ENCODE assay signal across 8 cellular contexts in the genomic region with DNA sequence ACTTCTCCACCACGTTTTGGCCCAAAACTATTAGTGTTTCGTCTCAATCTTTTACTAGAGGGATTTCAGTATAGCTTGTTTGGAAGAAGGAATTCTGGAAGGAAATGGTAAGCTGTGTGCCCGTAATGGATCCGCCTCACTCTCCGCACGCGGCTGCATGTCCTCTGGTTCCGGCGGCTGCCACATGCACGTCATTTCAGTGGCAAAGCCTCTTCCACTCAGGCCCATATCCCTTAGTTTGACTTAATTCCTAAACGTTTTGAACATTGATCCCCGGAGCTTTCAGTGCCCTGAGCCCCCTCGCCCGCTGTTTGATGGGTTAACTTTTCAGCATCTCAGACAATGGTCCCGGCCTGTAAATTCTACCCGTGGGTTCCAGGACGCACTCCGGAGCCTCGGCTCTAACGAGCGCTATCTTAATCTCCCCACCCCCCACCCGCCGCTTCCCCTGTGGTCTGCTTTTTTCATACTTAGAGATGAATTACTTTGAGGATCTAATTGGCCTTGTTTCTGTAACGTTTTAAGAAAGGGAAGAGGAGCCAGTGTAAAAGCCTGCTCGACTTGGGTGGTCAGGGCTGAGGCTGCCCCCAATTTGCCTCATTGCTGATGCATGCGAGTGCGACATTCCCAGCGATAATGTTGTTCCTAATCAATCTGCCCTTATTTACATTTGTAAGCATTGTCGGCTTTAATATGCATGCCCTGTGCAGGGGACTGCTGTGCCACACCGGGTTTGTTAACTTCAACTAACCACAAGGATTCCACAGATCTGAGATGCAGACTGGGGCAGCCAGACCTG. TPM values are rescaled to one million over a fixed set of nuclear protein-coding genes. Genes with fewer than 3 reads are reported as not detected.
DNase-seq lines count a peak whose midpoint lies in the region; ATAC-seq, FAIRE-seq and TF ChIP-seq lines count a peak whose summit lies in the region.

No MANE protein-coding gene starts in this region.

- dilution Hi-C loops in endothelial cell of umbilical vein (cut with MboI; ENCODE audit: extremely low pct_ligation_motif_present, low sequenced_read_pairs), result no loop called here

- H3K4me3 ChIP-seq in Peyer's patch (peak overlapping the region; percentile 49 to 83 (median 70)), endothelial cell of umbilical vein (replicated peaks in 1 of 3; ENCODE audit: insufficient read depth in 1 of 3, low read depth in 1 of 3, low read length in 3 of 3) (peak overlapping the region in 2 of 3 experiments; percentile 72 to 98), osteoblast (ENCODE audit: insufficient read depth, low read length) (peak overlapping the region; percentile 95)

- intact Hi-C loops in endothelial cell of umbilical vein (cut with micrococcal nuclease), result loop anchor here (1.0 to 2.0 kb wide), 4 partner anchors 115 to 706 kb away; no protein-coding TSS in a partner anchor

- DNase-seq in DMS53 (lab: John Stamatoyannopoulos, UW) (peak; percentile 20), DMS53 treated with DMSO at 0.1 percent for 48 hours (lab: John Stamatoyannopoulos, UW; ENCODE audit: unreplicated experiment) (no peak), Peyer's patch (no peak), endothelial cell of umbilical vein (ENCODE audit: low read depth, low spot score) (no peak), osteoblast (ENCODE audit: insufficient read length, low spot score, missing footprints) (no peak), GOT3 (lab: John Stamatoyannopoulos, UW) (no peak), RPMI8226 (no peak)

- peak overlapping the region; percentile 76 for H2AFZ ChIP-seq in endothelial cell of umbilical vein (ENCODE audit: low read depth, low read length)
- peak overlapping the region; percentile 79 for H2AFZ ChIP-seq in osteoblast (ENCODE audit: low read length)

- TF ChIP-seq CTCF in Peyer's patch (IDR thresholded peaks at IDR 0.05), result no peak
- TF ChIP-seq CTCF in endothelial cell of umbilical vein (IDR thresholded peaks at IDR 0.05; ENCODE audit: extremely low read depth in 1 of 2, insufficient read depth in 1 of 2, low read depth in 1 of 2, low read length in 2 of 2), result no peak
- TF ChIP-seq CTCF in osteoblast (IDR thresholded peaks at IDR 0.05; ENCODE audit: extremely low read depth, low read depth, low read length), result no peak

- CTCF ChIA-PET in endothelial cell of umbilical vein (lab: Charles Lee), result interaction anchor here (0.9 to 1.1 kb wide), 3 partner anchors 59 to 247 kb away, joined by 3 read pairs; no protein-coding TSS in a partner anchor

- H3K9me3 ChIP-seq in Peyer's patch (peaks cover 0 to 17% (median 0%) of the 10 kb centered on the region in 4 donors), endothelial cell of umbilical vein (replicated peaks; ENCODE audit: control insufficient read depth, insufficient read depth, low read length) (no peaks in the 10 kb centered on the region), osteoblast (ENCODE audit: low read depth, low read length) (no peaks in the 10 kb centered on the region)

- no peaks in the 10 kb centered on the region for H3K9me1 ChIP-seq in endothelial cell of umbilical vein (replicated peaks; ENCODE audit: control insufficient read depth, extremely low read depth, insufficient read depth, low read length)

- no peaks in the 10 kb centered on the region for H3K27me3 ChIP-seq in Peyer's patch
- H3K27me3 ChIP-seq in endothelial cell of umbilical vein (ENCODE audit: control insufficient read depth in 2 of 2, insufficient read depth in 2 of 2, low read length in 2 of 2), result peaks cover 0 to 2% of the 10 kb centered on the region in 2 experiments
- peaks cover 8% of the 10 kb centered on the region for H3K27me3 ChIP-seq in osteoblast (ENCODE audit: insufficient read depth, low read length)

- POLR2A ChIA-PET in endothelial cell of umbilical vein (lab: Charles Lee), result no interaction called here

- H3K79me2 ChIP-seq in endothelial cell of umbilical vein (ENCODE audit: control insufficient read depth, insufficient read depth, low read length) (no peaks in the 10 kb centered on the region), osteoblast (ENCODE audit: insufficient read depth, low read length) (no peaks in the 10 kb centered on the region)

- TF ChIP-seq POLR2A in Peyer's patch (IDR thresholded peaks at IDR 0.05) (no peak), endothelial cell of umbilical vein (IDR thresholded peaks at IDR 0.05; ENCODE audit: low read depth, low read length) (no peak)

- H3K36me3 ChIP-seq in Peyer's patch (no peaks in the 10 kb centered on the region), endothelial cell of umbilical vein (ENCODE audit: control insufficient read depth in 2 of 2, extremely low read depth in 1 of 2, insufficient read depth in 2 of 2, low read length in 2 of 2) (no peaks in the 10 kb centered on the region), osteoblast (ENCODE audit: insufficient read depth, low read length) (no peaks in the 10 kb centered on the region)

- H3K27ac ChIP-seq in Peyer's patch, result peak overlapping the region; percentile 77 to 99 (median 86)
- H3K27ac ChIP-seq in endothelial cell of umbilical vein (ENCODE audit: insufficient read depth, low read depth, low read length), result peak overlapping the region; percentile 83
- peak overlapping the region; percentile 3 for H3K27ac ChIP-seq in osteoblast (ENCODE audit: low read depth, low read length)

- BruUV-seq in endothelial cell of umbilical vein (replicated peaks; lab: Mats Ljungman, UMichigan), result no TSS peak

- H3K4me1 ChIP-seq in Peyer's patch (peaks cover 0 to 31% (median 10%) of the 10 kb centered on the region in 4 donors), endothelial cell of umbilical vein (ENCODE audit: control insufficient read depth, extremely low read depth, insufficient read depth, low read length) (peaks cover 36% of the 10 kb centered on the region), osteoblast (ENCODE audit: insufficient read depth, low read length) (peaks cover 28% of the 10 kb centered on the region)

- H3K4me2 ChIP-seq in endothelial cell of umbilical vein (ENCODE audit: insufficient read depth, low read length) (peak overlapping the region; percentile 96), osteoblast (ENCODE audit: insufficient read depth, low read length) (peak overlapping the region; percentile 99)

- no peak for ATAC-seq in HG02885 (IDR thresholded peaks at IDR 0.05; ENCODE audit: poor library complexity, unreplicated experiment)

- no peaks in the 10 kb centered on the region for H4K20me1 ChIP-seq in endothelial cell of umbilical vein (replicated peaks; ENCODE audit: control insufficient read depth, extremely low read depth, insufficient read depth, low read length)
- H4K20me1 ChIP-seq in osteoblast (ENCODE audit: insufficient read depth, low read length), result no peaks in the 10 kb centered on the region

- FAIRE-seq in endothelial cell of umbilical vein (lab: Jason Lieb, UNC), result no peak

- H3K9ac ChIP-seq in endothelial cell of umbilical vein (replicated peaks; ENCODE audit: extremely low read depth, insufficient read depth, low read length), result peak overlapping the region; percentile 78

TF ChIP-seq in endothelial cell of umbilical vein, 7 proteins besides CTCF, POLR2A, EP300 and RAD21:
- TF ChIP-seq POLR2AphosphoS5 (IDR thresholded peaks at IDR 0.05; ENCODE audit: insufficient read depth, low read depth, low read length) (no peak), MYC (IDR thresholded peaks at IDR 0.05; ENCODE audit: low read depth, low read length) (no peak), FOS (IDR thresholded peaks at IDR 0.05; ENCODE audit: borderline replicate concordance, insufficient read depth, low read length) (no peak), EZH2 (IDR thresholded peaks at IDR 0.05; ENCODE audit: borderline replicate concordance, low read depth, low read length, severe bottlenecking) (no peak), JUN (IDR thresholded peaks at IDR 0.05; ENCODE audit: borderline replicate concordance, insufficient read depth, insufficient read length, low read depth) (no peak), GATA2 (IDR thresholded peaks at IDR 0.05; ENCODE audit: insufficient read depth, insufficient read length, low read depth, low read length) (no peak)
- TF ChIP-seq, protein P1, sequence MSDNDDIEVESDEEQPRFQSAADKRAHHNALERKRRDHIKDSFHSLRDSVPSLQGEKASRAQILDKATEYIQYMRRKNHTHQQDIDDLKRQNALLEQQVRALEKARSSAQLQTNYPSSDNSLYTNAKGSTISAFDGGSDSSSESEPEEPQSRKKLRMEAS (IDR thresholded peaks at IDR 0.05; ENCODE audit: insufficient read depth, insufficient read length), result no peak
TF ChIP-seq in endothelial cell of umbilical vein: peak in this region for 0.

RNA-seq across cellular contexts. Expression of a gene that starts 4.6 kb away (rescaled TPM):
- 10 to 100 TPM; 16.5 to 71.0 (median 24.0) TPM for total RNA-seq in Peyer's patch
- 12.1 and 14.4 TPM in 2 replicates for total RNA-seq in endothelial cell of umbilical vein
- 3.1 and 3.9 TPM in 2 replicates for polyA plus RNA-seq in endothelial cell of umbilical vein
- polyA plus RNA-seq in endothelial cell of umbilical vein (2011; cell fraction: cytosol; rRNA removed), result 2.9 and 3.3 TPM in 2 replicates
- 7.7 and 12.7 TPM in 2 replicates for polyA plus RNA-seq in endothelial cell of umbilical vein (2011; cell fraction: nucleus; rRNA removed)
- 3.4 and 6.1 TPM in 2 replicates for polyA plus RNA-seq in endothelial cell of umbilical vein (2012)
- 9.7 and 10.4 TPM in 2 replicates for polyA minus RNA-seq in endothelial cell of umbilical vein
- polyA minus RNA-seq in endothelial cell of umbilical vein (2011; cell fraction: cytosol; rRNA and poly(A)+ RNA removed), result 6.3 TPM
- polyA minus RNA-seq in endothelial cell of umbilical vein (2011; cell fraction: nucleus; rRNA and poly(A)+ RNA removed), result 15.2 and 16.1 TPM in 2 replicates
- 3.3 and 7.7 TPM in 2 replicates for total RNA-seq in osteoblast

Comparison
In these comparisons a context has a peak if more than half of its experiments do, and no peak if none do; other contexts are left out.
1. H3K27ac ChIP-seq: peak in every context shown above with its lines; median percentile 86 in Peyer's patch; 83 in endothelial cell of umbilical vein; 3 in osteoblast.